In genomic region chr9:136575626-136576268, GRCh38 we compare ENCODE assay signal across 14 cellular contexts.
"Had no signal": no experiment of that assay in that cellular context is flagged by ENCODE, and none has a peak within 500 bp of the region (broad histone marks: within the 10 kb centered on the region; RNA-seq: fewer than 3 reads in every experiment).

No MANE protein-coding gene starts in this region.

- H3K4me3 ChIP-seq: adrenal gland, esophagus muscularis mucosa, left ventricle myocardium inferior, neural progenitor cell, smooth muscle cell, thyroid gland, uterus had no signal

- H3K9ac ChIP-seq: neural progenitor cell, parathyroid adenoma had no signal

- H3K27me3 ChIP-seq: adrenal gland, esophagus muscularis mucosa, neural progenitor cell, thyroid gland, uterus had no signal

- H3K4me2 ChIP-seq: neural progenitor cell, smooth muscle cell had no signal

- H3K27ac ChIP-seq: adrenal gland, left ventricle myocardium inferior, neural progenitor cell, parathyroid adenoma, uterus had no signal

- H3K4me1 ChIP-seq: parathyroid adenoma had no signal

- H3K79me2 ChIP-seq: parathyroid adenoma had no signal

- DNase-seq: activated B cell treated with CpG ODN at 0.5 μM for 24 hours; activated CD4-positive, alpha-beta T cell treated with anti-CD3 and anti-CD28 coated beads, Interleukin-2, amount 10 ng/mL, durations not matched to agents 24 days and 14 days; activated CD8-positive, alpha-beta memory T cell treated with anti-CD3 and anti-CD28 coated beads for 24 hours; activated naive CD4-positive, alpha-beta T cell treated with anti-CD3 and anti-CD28 coated beads, Interleukin-2, amount 50 U/mL, for 16 hours; glutamatergic neuron; left ventricle myocardium inferior; T-helper 17 cell; uterus had no signal

- H3K9me3 ChIP-seq: adrenal gland, esophagus muscularis mucosa, left ventricle myocardium inferior, thyroid gland, uterus had no signal

- H2AFZ ChIP-seq: neural progenitor cell, parathyroid adenoma had no signal

- H3K36me3 ChIP-seq: adrenal gland, esophagus muscularis mucosa, left ventricle myocardium inferior, neural progenitor cell, thyroid gland, uterus had no signal
